16 cellular contexts compared by ENCODE assay signal in genomic region chr18:67701-68100, GRCh38. TPM values are rescaled to one million over a fixed set of nuclear protein-coding genes. Genes with fewer than 3 reads are reported as not detected.
"Had no signal": no experiment of that assay in that cellular context is flagged by ENCODE, and none has a peak within 500 bp of the region (broad histone marks: within the 10 kb centered on the region; RNA-seq: fewer than 3 reads in every experiment).

No MANE protein-coding gene starts in this region.

RNA-seq across cellular contexts. Expression of gene TUBB8B, which starts 18.3 kb away (rescaled TPM):
- total RNA-seq: activated CD4-positive, alpha-beta memory T cell treated with anti-CD3 and anti-CD28 coated beads for 36 hours; activated CD4-positive, alpha-beta T cell treated with anti-CD3 and anti-CD28 coated beads, Interleukin-2, amount 10 ng/mL, durations not matched to agents 24 days and 14 days; activated CD8-positive, alpha-beta memory T cell treated with anti-CD3 and anti-CD28 coated beads for 36 hours; activated CD8-positive, alpha-beta T cell treated with anti-CD3 and anti-CD28 coated beads for 36 hours; activated naive CD8-positive, alpha-beta T cell treated with anti-CD3 and anti-CD28 coated beads for 36 hours; activated T-helper 1 cell treated with anti-CD3 and anti-CD28 coated beads, Interleukin-12 subunit alpha, Interleukin-12 subunit beta, Interleukin-2, Interleukin-4 antibody, amounts not matched to agents 30 ng/mL and 10 ng/mL and 1 ng/mL, durations not matched to agents 14 hours and 24 hours and 36 hours; activated T-helper 2 cell treated with anti-CD3 and anti-CD28 coated beads, Interferon-gamma antibody, Interleukin-2, Interleukin-4, amounts not matched to agents 10 μg/mL and 5 μg/mL and 100 μg/mL, durations not matched to agents 14 hours and 24 hours and 36 hours; aorta; astrocyte; body of pancreas; cardiac septum; chondrocyte; T-cell; T-helper 1 cell treated with Interleukin-12 subunit alpha and Interleukin-12 subunit beta and Interleukin-4 antibody, amounts not matched to agents 30 ng/mL and 1 ng/mL, for 36 hours; T-helper 17 cell; T-helper 2 cell treated with Interferon-gamma antibody and Interleukin-4, amounts not matched to agents 100 ng/mL and 5 ng/mL, for 36 hours had no signal
- polyA plus RNA-seq: aorta had no signal
